ENCODE assay signal across 1 cellular context in the genomic region with DNA sequence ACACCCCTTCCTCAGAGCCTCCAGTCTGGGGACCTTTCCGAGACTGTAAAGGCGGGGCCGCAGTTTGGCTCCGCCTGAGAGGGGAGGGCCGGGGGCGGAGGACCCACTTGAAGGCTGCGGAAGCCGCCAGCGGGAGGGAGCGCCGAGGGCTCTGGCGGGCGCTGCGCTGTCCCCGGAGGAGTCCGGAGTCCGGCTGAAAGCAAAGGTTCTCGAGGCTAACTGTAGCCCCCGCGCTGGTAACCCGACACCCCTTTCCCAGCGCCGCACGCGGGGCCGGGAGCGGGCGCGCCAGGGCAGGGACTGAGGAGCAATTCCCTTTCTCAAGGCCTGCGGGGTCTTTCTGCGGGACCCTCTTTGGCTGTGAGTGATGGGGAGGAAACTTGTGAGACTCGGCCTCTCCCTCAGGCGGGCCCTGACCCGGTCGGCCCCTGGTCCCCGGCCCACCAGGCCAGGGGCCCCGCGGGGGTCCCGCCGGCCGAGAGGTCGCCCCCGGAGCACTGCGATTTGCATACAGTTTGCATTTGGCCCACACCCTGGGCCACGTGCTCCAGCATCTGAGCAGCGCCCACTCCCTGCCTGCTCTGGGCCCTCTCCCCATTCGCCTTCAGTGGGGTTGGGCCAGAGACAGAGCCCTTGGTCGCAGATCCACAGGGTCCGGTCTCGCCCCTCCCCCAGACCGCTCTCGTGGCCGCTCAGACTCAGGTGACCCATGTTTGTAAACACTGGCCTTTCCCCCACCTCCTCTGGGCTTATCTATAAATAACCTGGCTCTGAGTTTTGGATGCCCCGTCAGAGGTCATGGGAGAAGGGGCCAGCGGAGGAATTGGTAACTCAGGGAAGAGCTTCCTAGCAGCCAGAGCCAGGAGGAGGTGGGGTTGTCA.
TF ChIP-seq lines count a peak whose summit lies in the region.

No MANE protein-coding gene starts in this region.

TF ChIP-seq in HepG2, 621 proteins besides CTCF, POLR2A, EP300 and RAD21 (continued from another document and continues in another):
- TF ChIP-seq ZNF121 (CRISPR knock-in tag; IDR thresholded peaks at IDR 0.05) (0 out of 2 replicates have a peak, but pooled peaks have one; percentile 11), ZMYM4 (CRISPR knock-in tag; IDR thresholded peaks at IDR 0.05) (0 out of 2 replicates have a peak, but pooled peaks have one; percentile 52), ATF7 (IDR thresholded peaks at IDR 0.05) (no peak), ATF7 (CRISPR knock-in tag; IDR thresholded peaks at IDR 0.05) (no peak), GFI1 (CRISPR knock-in tag; IDR thresholded peaks at IDR 0.05; ENCODE audit: borderline replicate concordance) (no peak), ZSCAN25 (CRISPR knock-in tag; IDR thresholded peaks at IDR 0.05) (no peak), ZNF766 (CRISPR knock-in tag; IDR thresholded peaks at IDR 0.05; ENCODE audit: borderline replicate concordance) (peak; percentile 51; the same call in 1 of the 2 replicates), ZNF256 (CRISPR knock-in tag; conservative IDR thresholded peaks at IDR 0.05) (peak; percentile 22; the same call in 1 of the 2 replicates), SNAPC2 (CRISPR knock-in tag; IDR thresholded peaks at IDR 0.05) (peak; percentile 96), ZNF619 (CRISPR knock-in tag; IDR thresholded peaks at IDR 0.05) (no peak), RFX3 (CRISPR knock-in tag; IDR thresholded peaks at IDR 0.05) (no peak), ZNF577 (CRISPR knock-in tag; IDR thresholded peaks at IDR 0.05; ENCODE audit: borderline replicate concordance, low read depth) (no peak), DPF2 (CRISPR knock-in tag; IDR thresholded peaks at IDR 0.05; ENCODE audit: borderline replicate concordance, low read depth) (no peak), TARDBP (CRISPR knock-in tag; IDR thresholded peaks at IDR 0.05) (0 out of 2 replicates have a peak, but pooled peaks have one; percentile 41), ZNF883 (CRISPR knock-in tag; IDR thresholded peaks at IDR 0.05; ENCODE audit: not compliant biosample characterization) (peak; percentile 58), KLF6 (CRISPR knock-in tag; IDR thresholded peaks at IDR 0.05) (no peak), ZNF234 (CRISPR knock-in tag; conservative IDR thresholded peaks at IDR 0.05) (no peak), RARA (CRISPR knock-in tag; IDR thresholded peaks at IDR 0.05) (0 out of 2 replicates have a peak, but pooled peaks have one; percentile 6), IRX3 (CRISPR knock-in tag; IDR thresholded peaks at IDR 0.05; ENCODE audit: borderline replicate concordance, low read depth) (0 out of 2 replicates have a peak, but pooled peaks have one; percentile 51), ZSCAN31 (CRISPR knock-in tag; IDR thresholded peaks at IDR 0.05; ENCODE audit: low read depth) (no peak), ASH2L (IDR thresholded peaks at IDR 0.05; ENCODE audit: insufficient read length, low read depth, low read length) (no peak), MTA3 (CRISPR knock-in tag; IDR thresholded peaks at IDR 0.05) (no peak), ZNF562 (CRISPR knock-in tag; IDR thresholded peaks at IDR 0.05; ENCODE audit: borderline replicate concordance) (no peak), ZNF775 (CRISPR knock-in tag; IDR thresholded peaks at IDR 0.05; ENCODE audit: borderline replicate concordance) (no peak), SMYD3 (CRISPR knock-in tag; IDR thresholded peaks at IDR 0.05) (no peak), NFYB (CRISPR knock-in tag; IDR thresholded peaks at IDR 0.05) (0 out of 2 replicates have a peak, but pooled peaks have one; percentile 17), ZNF441 (CRISPR knock-in tag; IDR thresholded peaks at IDR 0.05; ENCODE audit: borderline replicate concordance) (no peak), SRY (CRISPR knock-in tag; IDR thresholded peaks at IDR 0.05) (no peak), CC2D1A (CRISPR knock-in tag; IDR thresholded peaks at IDR 0.05) (no peak)
- TF ChIP-seq, protein P1, sequence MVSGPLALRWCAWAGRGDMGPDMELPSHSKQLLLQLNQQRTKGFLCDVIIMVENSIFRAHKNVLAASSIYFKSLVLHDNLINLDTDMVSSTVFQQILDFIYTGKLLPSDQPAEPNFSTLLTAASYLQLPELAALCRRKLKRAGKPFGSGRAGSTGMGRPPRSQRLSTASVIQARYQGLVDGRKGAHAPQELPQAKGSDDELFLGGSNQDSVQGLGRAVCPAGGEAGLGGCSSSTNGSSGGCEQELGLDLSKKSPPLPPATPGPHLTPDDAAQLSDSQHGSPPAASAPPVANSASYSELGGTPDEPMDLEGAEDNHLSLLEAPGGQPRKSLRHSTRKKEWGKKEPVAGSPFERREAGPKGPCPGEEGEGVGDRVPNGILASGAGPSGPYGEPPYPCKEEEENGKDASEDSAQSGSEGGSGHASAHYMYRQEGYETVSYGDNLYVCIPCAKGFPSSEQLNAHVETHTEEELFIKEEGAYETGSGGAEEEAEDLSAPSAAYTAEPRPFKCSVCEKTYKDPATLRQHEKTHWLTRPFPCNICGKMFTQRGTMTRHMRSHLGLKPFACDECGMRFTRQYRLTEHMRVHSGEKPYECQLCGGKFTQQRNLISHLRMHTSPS (CRISPR knock-in tag; IDR thresholded peaks at IDR 0.05; ENCODE audit: low read depth): no peak
- TF ChIP-seq, protein P2, sequence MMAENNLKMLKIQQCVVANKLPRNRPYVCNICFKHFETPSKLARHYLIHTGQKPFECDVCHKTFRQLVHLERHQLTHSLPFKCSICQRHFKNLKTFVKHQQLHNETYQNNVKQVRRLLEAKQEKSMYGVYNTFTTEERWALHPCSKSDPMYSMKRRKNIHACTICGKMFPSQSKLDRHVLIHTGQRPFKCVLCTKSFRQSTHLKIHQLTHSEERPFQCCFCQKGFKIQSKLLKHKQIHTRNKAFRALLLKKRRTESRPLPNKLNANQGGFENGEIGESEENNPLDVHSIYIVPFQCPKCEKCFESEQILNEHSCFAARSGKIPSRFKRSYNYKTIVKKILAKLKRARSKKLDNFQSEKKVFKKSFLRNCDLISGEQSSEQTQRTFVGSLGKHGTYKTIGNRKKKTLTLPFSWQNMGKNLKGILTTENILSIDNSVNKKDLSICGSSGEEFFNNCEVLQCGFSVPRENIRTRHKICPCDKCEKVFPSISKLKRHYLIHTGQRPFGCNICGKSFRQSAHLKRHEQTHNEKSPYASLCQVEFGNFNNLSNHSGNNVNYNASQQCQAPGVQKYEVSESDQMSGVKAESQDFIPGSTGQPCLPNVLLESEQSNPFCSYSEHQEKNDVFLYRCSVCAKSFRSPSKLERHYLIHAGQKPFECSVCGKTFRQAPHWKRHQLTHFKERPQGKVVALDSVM (CRISPR knock-in tag; IDR thresholded peaks at IDR 0.05): peak; percentile 96
- TF ChIP-seq, protein P3, sequence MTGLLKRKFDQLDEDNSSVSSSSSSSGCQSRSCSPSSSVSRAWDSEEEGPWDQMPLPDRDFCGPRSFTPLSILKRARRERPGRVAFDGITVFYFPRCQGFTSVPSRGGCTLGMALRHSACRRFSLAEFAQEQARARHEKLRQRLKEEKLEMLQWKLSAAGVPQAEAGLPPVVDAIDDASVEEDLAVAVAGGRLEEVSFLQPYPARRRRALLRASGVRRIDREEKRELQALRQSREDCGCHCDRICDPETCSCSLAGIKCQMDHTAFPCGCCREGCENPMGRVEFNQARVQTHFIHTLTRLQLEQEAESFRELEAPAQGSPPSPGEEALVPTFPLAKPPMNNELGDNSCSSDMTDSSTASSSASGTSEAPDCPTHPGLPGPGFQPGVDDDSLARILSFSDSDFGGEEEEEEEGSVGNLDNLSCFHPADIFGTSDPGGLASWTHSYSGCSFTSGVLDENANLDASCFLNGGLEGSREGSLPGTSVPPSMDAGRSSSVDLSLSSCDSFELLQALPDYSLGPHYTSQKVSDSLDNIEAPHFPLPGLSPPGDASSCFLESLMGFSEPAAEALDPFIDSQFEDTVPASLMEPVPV (CRISPR knock-in tag; IDR thresholded peaks at IDR 0.05): peak; percentile 69; the same call in 1 of the 2 replicates
- TF ChIP-seq, protein P4, sequence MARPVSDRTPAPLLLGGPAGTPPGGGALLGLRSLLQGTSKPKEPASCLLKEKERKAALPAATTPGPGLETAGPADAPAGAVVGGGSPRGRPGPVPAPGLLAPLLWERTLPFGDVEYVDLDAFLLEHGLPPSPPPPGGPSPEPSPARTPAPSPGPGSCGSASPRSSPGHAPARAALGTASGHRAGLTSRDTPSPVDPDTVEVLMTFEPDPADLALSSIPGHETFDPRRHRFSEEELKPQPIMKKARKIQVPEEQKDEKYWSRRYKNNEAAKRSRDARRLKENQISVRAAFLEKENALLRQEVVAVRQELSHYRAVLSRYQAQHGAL (CRISPR knock-in tag; IDR thresholded peaks at IDR 0.05; ENCODE audit: not compliant biosample characterization): no peak
- TF ChIP-seq, protein P5, sequence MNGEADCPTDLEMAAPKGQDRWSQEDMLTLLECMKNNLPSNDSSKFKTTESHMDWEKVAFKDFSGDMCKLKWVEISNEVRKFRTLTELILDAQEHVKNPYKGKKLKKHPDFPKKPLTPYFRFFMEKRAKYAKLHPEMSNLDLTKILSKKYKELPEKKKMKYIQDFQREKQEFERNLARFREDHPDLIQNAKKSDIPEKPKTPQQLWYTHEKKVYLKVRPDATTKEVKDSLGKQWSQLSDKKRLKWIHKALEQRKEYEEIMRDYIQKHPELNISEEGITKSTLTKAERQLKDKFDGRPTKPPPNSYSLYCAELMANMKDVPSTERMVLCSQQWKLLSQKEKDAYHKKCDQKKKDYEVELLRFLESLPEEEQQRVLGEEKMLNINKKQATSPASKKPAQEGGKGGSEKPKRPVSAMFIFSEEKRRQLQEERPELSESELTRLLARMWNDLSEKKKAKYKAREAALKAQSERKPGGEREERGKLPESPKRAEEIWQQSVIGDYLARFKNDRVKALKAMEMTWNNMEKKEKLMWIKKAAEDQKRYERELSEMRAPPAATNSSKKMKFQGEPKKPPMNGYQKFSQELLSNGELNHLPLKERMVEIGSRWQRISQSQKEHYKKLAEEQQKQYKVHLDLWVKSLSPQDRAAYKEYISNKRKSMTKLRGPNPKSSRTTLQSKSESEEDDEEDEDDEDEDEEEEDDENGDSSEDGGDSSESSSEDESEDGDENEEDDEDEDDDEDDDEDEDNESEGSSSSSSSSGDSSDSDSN (CRISPR knock-in tag; IDR thresholded peaks at IDR 0.05): peak; percentile 68
- TF ChIP-seq, protein P6, sequence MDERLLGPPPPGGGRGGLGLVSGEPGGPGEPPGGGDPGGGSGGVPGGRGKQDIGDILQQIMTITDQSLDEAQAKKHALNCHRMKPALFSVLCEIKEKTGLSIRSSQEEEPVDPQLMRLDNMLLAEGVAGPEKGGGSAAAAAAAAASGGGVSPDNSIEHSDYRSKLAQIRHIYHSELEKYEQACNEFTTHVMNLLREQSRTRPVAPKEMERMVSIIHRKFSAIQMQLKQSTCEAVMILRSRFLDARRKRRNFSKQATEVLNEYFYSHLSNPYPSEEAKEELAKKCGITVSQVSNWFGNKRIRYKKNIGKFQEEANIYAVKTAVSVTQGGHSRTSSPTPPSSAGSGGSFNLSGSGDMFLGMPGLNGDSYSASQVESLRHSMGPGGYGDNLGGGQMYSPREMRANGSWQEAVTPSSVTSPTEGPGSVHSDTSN (CRISPR knock-in tag; IDR thresholded peaks at IDR 0.05): no peak
- TF ChIP-seq, protein P7, sequence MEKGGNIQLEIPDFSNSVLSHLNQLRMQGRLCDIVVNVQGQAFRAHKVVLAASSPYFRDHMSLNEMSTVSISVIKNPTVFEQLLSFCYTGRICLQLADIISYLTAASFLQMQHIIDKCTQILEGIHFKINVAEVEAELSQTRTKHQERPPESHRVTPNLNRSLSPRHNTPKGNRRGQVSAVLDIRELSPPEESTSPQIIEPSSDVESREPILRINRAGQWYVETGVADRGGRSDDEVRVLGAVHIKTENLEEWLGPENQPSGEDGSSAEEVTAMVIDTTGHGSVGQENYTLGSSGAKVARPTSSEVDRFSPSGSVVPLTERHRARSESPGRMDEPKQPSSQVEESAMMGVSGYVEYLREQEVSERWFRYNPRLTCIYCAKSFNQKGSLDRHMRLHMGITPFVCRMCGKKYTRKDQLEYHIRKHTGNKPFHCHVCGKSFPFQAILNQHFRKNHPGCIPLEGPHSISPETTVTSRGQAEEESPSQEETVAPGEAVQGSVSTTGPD (CRISPR knock-in tag; IDR thresholded peaks at IDR 0.05): no peak
- TF ChIP-seq, protein P8, sequence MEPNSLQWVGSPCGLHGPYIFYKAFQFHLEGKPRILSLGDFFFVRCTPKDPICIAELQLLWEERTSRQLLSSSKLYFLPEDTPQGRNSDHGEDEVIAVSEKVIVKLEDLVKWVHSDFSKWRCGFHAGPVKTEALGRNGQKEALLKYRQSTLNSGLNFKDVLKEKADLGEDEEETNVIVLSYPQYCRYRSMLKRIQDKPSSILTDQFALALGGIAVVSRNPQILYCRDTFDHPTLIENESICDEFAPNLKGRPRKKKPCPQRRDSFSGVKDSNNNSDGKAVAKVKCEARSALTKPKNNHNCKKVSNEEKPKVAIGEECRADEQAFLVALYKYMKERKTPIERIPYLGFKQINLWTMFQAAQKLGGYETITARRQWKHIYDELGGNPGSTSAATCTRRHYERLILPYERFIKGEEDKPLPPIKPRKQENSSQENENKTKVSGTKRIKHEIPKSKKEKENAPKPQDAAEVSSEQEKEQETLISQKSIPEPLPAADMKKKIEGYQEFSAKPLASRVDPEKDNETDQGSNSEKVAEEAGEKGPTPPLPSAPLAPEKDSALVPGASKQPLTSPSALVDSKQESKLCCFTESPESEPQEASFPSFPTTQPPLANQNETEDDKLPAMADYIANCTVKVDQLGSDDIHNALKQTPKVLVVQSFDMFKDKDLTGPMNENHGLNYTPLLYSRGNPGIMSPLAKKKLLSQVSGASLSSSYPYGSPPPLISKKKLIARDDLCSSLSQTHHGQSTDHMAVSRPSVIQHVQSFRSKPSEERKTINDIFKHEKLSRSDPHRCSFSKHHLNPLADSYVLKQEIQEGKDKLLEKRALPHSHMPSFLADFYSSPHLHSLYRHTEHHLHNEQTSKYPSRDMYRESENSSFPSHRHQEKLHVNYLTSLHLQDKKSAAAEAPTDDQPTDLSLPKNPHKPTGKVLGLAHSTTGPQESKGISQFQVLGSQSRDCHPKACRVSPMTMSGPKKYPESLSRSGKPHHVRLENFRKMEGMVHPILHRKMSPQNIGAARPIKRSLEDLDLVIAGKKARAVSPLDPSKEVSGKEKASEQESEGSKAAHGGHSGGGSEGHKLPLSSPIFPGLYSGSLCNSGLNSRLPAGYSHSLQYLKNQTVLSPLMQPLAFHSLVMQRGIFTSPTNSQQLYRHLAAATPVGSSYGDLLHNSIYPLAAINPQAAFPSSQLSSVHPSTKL (CRISPR knock-in tag; IDR thresholded peaks at IDR 0.05): peak; percentile 37; the same call in 1 of the 2 replicates
- TF ChIP-seq, protein P9, sequence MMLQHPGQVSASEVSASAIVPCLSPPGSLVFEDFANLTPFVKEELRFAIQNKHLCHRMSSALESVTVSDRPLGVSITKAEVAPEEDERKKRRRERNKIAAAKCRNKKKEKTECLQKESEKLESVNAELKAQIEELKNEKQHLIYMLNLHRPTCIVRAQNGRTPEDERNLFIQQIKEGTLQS (CRISPR knock-in tag; IDR thresholded peaks at IDR 0.05): no peak
- TF ChIP-seq, protein P10, sequence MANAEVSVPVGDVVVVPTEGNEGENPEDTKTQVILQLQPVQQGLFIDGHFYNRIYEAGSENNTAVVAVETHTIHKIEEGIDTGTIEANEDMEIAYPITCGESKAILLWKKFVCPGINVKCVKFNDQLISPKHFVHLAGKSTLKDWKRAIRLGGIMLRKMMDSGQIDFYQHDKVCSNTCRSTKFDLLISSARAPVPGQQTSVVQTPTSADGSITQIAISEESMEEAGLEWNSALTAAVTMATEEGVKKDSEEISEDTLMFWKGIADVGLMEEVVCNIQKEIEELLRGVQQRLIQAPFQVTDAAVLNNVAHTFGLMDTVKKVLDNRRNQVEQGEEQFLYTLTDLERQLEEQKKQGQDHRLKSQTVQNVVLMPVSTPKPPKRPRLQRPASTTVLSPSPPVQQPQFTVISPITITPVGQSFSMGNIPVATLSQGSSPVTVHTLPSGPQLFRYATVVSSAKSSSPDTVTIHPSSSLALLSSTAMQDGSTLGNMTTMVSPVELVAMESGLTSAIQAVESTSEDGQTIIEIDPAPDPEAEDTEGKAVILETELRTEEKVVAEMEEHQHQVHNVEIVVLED (CRISPR knock-in tag; IDR thresholded peaks at IDR 0.05; ENCODE audit: borderline replicate concordance): 0 out of 2 replicates have a peak, but pooled peaks have one; percentile 24
